Comparison of ENCODE assay signal across 19 cellular contexts in the genomic region with DNA sequence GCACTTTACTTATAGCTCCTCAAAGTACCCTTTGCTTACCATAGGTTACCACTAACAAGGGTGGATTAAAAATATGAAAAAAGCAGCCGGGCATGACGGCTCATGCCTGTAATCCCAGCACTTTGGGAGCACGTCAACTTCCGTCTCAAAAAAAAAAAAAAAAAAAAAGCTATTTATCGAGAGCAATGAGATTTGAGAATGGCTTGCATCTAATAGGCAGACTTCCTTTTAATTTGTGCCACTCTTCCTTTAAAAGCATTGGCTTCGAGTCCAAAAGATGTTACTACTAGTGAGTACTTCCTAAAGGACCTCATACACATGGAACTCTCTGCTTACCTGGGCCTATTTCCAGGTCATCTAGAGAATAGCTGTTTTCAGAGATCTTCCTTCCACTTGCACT.
"Had no signal": no experiment of that assay in that cellular context is flagged by ENCODE, and none has a peak within 500 bp of the region (broad histone marks: within the 10 kb centered on the region; RNA-seq: fewer than 3 reads in every experiment).

No MANE protein-coding gene starts in this region.

- H3K4me3 ChIP-seq: gastrocnemius medialis, heart right ventricle, left lung, lower lobe of right lung, neural progenitor cell, ovary, thyroid gland, upper lobe of left lung, uterus had no signal

- ATAC-seq: gastrocnemius medialis; heart right ventricle; left lung; lower lobe of right lung; natural killer cell treated with Interleukin-12 subunit alpha and Interleukin-12 subunit beta and Interleukin-15 and Interleukin-18, amount 100 ng/mL, for 72 hours; right cardiac atrium had no signal

- H3K27me3 Mint-ChIP-seq: natural killer cell treated with Interleukin-12 subunit alpha and Interleukin-12 subunit beta and Interleukin-15 and Interleukin-18, amount 100 ng/mL, for 72 hours had no signal

- H3K4me1 Mint-ChIP-seq: neural progenitor cell had no signal

- H3K27me3 ChIP-seq: gastrocnemius medialis, heart right ventricle, left lung, neural progenitor cell, ovary, thyroid gland, upper lobe of left lung, uterus had no signal

- H3K4me3 Mint-ChIP-seq: natural killer cell treated with Interleukin-12 subunit alpha and Interleukin-12 subunit beta and Interleukin-15 and Interleukin-18, amount 100 ng/mL, for 72 hours; neural progenitor cell had no signal

- H3K36me3 ChIP-seq: neural progenitor cell, ovary, uterus had no signal

- H3K9me3 ChIP-seq: gastrocnemius medialis, heart right ventricle, left lung, lower lobe of right lung, ovary, thyroid gland, upper lobe of left lung, uterus had no signal

- H3K27ac Mint-ChIP-seq: natural killer cell treated with Interleukin-12 subunit alpha and Interleukin-12 subunit beta and Interleukin-15 and Interleukin-18, amount 100 ng/mL, for 72 hours; neural progenitor cell had no signal

- H3K4me2 ChIP-seq: neural progenitor cell had no signal

- H3K4me1 ChIP-seq: left lung, lower lobe of right lung, neural progenitor cell, upper lobe of left lung, uterus had no signal

- H2AFZ ChIP-seq: neural progenitor cell had no signal

- H3K9ac ChIP-seq: neural progenitor cell had no signal

- DNase-seq: effector memory CD4-positive, alpha-beta T cell; gastrocnemius medialis; heart right ventricle; left lung; lower lobe of right lung; mesenchymal stem cell; midbrain; nucleus accumbens; ovary; right cardiac atrium; small intestine; stimulated activated CD4-positive, alpha-beta T cell treated with anti-CD3 and anti-CD28 coated beads, Interleukin-12 subunit alpha, Interleukin-12 subunit beta, amount 100 ng/mL, for 4 hours; stimulated activated CD4-positive, alpha-beta T cell treated with anti-CD3 and anti-CD28 coated beads, Interleukin-2, amount 100 ng/mL, for 48 hours; stimulated activated naive CD4-positive, alpha-beta T cell treated with Interleukin-2 at 50 U/mL for 16 hours; thyroid gland; upper lobe of left lung; uterus had no signal

- H3K27ac ChIP-seq: gastrocnemius medialis, heart right ventricle, left lung, lower lobe of right lung, neural progenitor cell, ovary, thyroid gland, upper lobe of left lung, uterus had no signal

- H3K9me3 Mint-ChIP-seq: natural killer cell treated with Interleukin-12 subunit alpha and Interleukin-12 subunit beta and Interleukin-15 and Interleukin-18, amount 100 ng/mL, for 72 hours; neural progenitor cell had no signal
